11 cellular contexts compared by ENCODE assay signal in the genomic region with DNA sequence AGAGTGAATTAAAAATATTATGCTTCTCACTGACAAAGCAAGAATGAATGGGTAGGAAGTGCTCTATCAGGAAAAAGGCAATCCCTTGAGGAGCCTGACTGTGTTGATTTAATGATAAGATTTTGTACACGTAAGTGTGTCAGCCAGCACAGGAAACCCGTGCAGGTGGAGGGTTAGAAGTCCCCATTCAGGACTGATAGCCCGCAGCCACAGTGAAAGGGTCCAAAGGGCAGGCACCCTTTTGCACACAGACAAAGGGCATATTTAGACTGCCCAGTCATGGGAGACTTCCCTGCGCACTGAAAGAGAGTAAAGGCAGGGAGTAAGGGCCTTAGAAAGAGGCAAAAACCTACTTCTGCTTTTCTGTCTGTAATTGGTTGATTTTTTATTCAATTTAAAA. TPM values are rescaled to one million over a fixed set of nuclear protein-coding genes. Genes with fewer than 3 reads are reported as not detected.
DNase-seq lines count a peak whose midpoint lies in the region; ATAC-seq and TF ChIP-seq lines count a peak whose summit lies in the region.
"Had no signal": no experiment of that assay in that cellular context is flagged by ENCODE, and none has a peak within 500 bp of the region (broad histone marks: within the 10 kb centered on the region; RNA-seq: fewer than 3 reads in every experiment).

No MANE protein-coding gene starts in this region.

- H3K9me3 ChIP-seq in left lung, result peaks cover 0 to 9% of the 10 kb centered on the region in 2 donors

- no peak for TF ChIP-seq CTCF in left lung (IDR thresholded peaks at IDR 0.05)

- H3K4me1 ChIP-seq in left lung, result no peaks in the 10 kb centered on the region

- H3K36me3 ChIP-seq in left lung, result no peaks in the 10 kb centered on the region

- DNase-seq in COLO829 (ENCODE audit: low spot score) (peak; percentile 13), OCI-M1 (lab: John Stamatoyannopoulos, UW) (peak; percentile 12), left lung (peak in 1 of 2 donors; percentile 34), NCI-H345 treated with DMSO at 0.1 percent for 48 hours (lab: John Stamatoyannopoulos, UW; ENCODE audit: unreplicated experiment) (no peak), globus pallidus (ENCODE audit: low spot score) (no peak), GM19238 (ENCODE audit: insufficient read length, low spot score) (no peak)
- DNase-seq in activated CD4-positive, CD25-positive, alpha-beta regulatory T cell treated with anti-CD3 and anti-CD28 coated beads, Interleukin-2, amount 50 U/mL, for 72 hours, result no peak
- DNase-seq: NCI-H1092 treated with DMSO at 0.1 percent for 48 hours, substantia nigra had no signal

- peak; percentile 83 for ATAC-seq in GM21786 (IDR thresholded peaks at IDR 0.05; ENCODE audit: unreplicated experiment)
- ATAC-seq in left lung, result peak; percentile 93

- H3K27me3 ChIP-seq in left lung, result no peaks in the 10 kb centered on the region

- H3K4me3 ChIP-seq in left lung, result no peak overlapping the region

- intact Hi-C loops in left lung (cut with DNase I), result no loop called here

- no peak overlapping the region for H3K27ac ChIP-seq in left lung
- H3K27ac ChIP-seq: HL-60 had no signal

RNA-seq across cellular contexts. Expression of gene SKIL, which starts 26.4 kb away (rescaled TPM):
- 100 to 1,000 TPM in 1 of 2 donors, 10 to 100 TPM in 1; 96.2 to 109 TPM for total RNA-seq in left lung

Comparison
In these comparisons a context has a peak if more than half of its experiments do, and no peak if none do; other contexts are left out.
1. DNase-seq: peak in COLO829 (single experiment) and OCI-M1 (single experiment); none in activated CD4-positive, CD25-positive, alpha-beta regulatory T cell treated with anti-CD3 and anti-CD28 coated beads, Interleukin-2, amount 50 U/mL, for 72 hours (single experiment), NCI-H345 treated with DMSO at 0.1 percent for 48 hours (single experiment), globus pallidus (single experiment) and GM19238 (single experiment).